Comparison of ENCODE assay signal across 19 cellular contexts in genomic region chr17:82677353-82677925, GRCh38. TPM values are rescaled to one million over a fixed set of nuclear protein-coding genes. Genes with fewer than 3 reads are reported as not detected.
DNase-seq lines count a peak whose midpoint lies in the region; ATAC-seq lines count a peak whose summit lies in the region.
"Had no signal": no experiment of that assay in that cellular context is flagged by ENCODE, and none has a peak within 500 bp of the region (broad histone marks: within the 10 kb centered on the region; RNA-seq: fewer than 3 reads in every experiment).

No MANE protein-coding gene starts in this region.

- no peaks in the 10 kb centered on the region for H3K27me3 ChIP-seq in layer of hippocampus (ENCODE audit: control insufficient read depth, insufficient read depth, low read length)

- ATAC-seq in GM21528 (IDR thresholded peaks at IDR 0.05; ENCODE audit: low FRiP score, unreplicated experiment) = no peak
- ATAC-seq: K562 had no signal

- peak; percentile 39 for DNase-seq in activated effector memory CD4-positive, alpha-beta T cell treated with anti-CD3 and anti-CD28 coated beads, Interleukin-2, amount 50 U/mL, for 16 hours
- DNase-seq in activated effector memory CD4-positive, alpha-beta T cell treated with Interleukin-2 at 50 U/mL for 16 hours = no peak
- peak; percentile 43 for DNase-seq in posterior vena cava (ENCODE audit: low spot score)
- DNase-seq in HuH-7.5 (ENCODE audit: low spot score) = no peak
- no peak for DNase-seq in NCI-H82 treated with DMSO at 0.1 percent for 48 hours (lab: John Stamatoyannopoulos, UW; ENCODE audit: unreplicated experiment)
- no peak for DNase-seq in SW480 (ENCODE audit: low spot score)
- DNase-seq: AML-193, DND-41, GM23248, NCI-H1092 treated with DMSO at 0.1 percent for 48 hours, NCI-H146, NCI-H2029 treated with DMSO at 0.1 percent for 48 hours, NCI-H2171 treated with DMSO at 0.1 percent for 48 hours, PC-3 had no signal

- intact Hi-C loops in posterior vena cava (cut with DNase I) = no loop called here

- peak overlapping the region; percentile 69 for H3K27ac ChIP-seq in layer of hippocampus (ENCODE audit: low read depth, low read length)
- H3K27ac ChIP-seq: 22Rv1, GM23248, RWPE1 had no signal

RNA-seq across cellular contexts. Expression of gene RAB40B, which starts 21.1 kb away (rescaled TPM):
- 1 to 10 TPM; 4.2 to 6.3 TPM for total RNA-seq in posterior vena cava

RNA-seq across cellular contexts. Expression of gene WDR45B, which starts 29.2 kb away (rescaled TPM):
- 10 to 100 TPM; 49.7 to 56.5 TPM for total RNA-seq in posterior vena cava

RNA-seq across cellular contexts. Expression of gene FN3KRP, which starts 39.1 kb away (rescaled TPM):
- 10 to 100 TPM; 18.5 to 19.5 TPM for total RNA-seq in posterior vena cava

RNA-seq across cellular contexts. Expression of gene FN3K, which starts 58.0 kb away (rescaled TPM):
- 10 to 100 TPM in 1 of 2 donors, 1 to 10 TPM in 1; 9.6 to 13.2 TPM for total RNA-seq in posterior vena cava

Comparison
In these comparisons a context has a peak if more than half of its experiments do, and no peak if none do; other contexts are left out.
1. DNase-seq: peak in activated effector memory CD4-positive, alpha-beta T cell treated with anti-CD3 and anti-CD28 coated beads, Interleukin-2, amount 50 U/mL, for 16 hours (single experiment) and posterior vena cava (single experiment); none in activated effector memory CD4-positive, alpha-beta T cell treated with Interleukin-2 at 50 U/mL for 16 hours (single experiment), HuH-7.5 (single experiment), NCI-H82 treated with DMSO at 0.1 percent for 48 hours (single experiment) and SW480 (single experiment).